7 cellular contexts compared by ENCODE assay signal in genomic region chr17:18770572-18770971, GRCh38. TPM values are rescaled to one million over a fixed set of nuclear protein-coding genes. Genes with fewer than 3 reads are reported as not detected.
"Had no signal": no experiment of that assay in that cellular context is flagged by ENCODE, and none has a peak within 500 bp of the region (broad histone marks: within the 10 kb centered on the region; RNA-seq: fewer than 3 reads in every experiment).

No MANE protein-coding gene starts in this region.

RNA-seq across cellular contexts. Expression of gene FBXW10, which starts 26.7 kb away (rescaled TPM):
- total RNA-seq: natural killer cell, osteoblast, skeletal muscle tissue, thoracic aorta, upper lobe of right lung, urinary bladder had no signal
- polyA plus RNA-seq: naive thymus-derived CD4-positive, alpha-beta T cell had no signal
